Comparison of ENCODE assay signal across 9 cellular contexts in genomic region chr4:73729534-73730165, GRCh38. TPM values are rescaled to one million over a fixed set of nuclear protein-coding genes. Genes with fewer than 3 reads are reported as not detected.
DNase-seq lines count a peak whose midpoint lies in the region; ATAC-seq and TF ChIP-seq lines count a peak whose summit lies in the region.
"Had no signal": no experiment of that assay in that cellular context is flagged by ENCODE, and none has a peak within 500 bp of the region (broad histone marks: within the 10 kb centered on the region; RNA-seq: fewer than 3 reads in every experiment).

No MANE protein-coding gene starts in this region.

- peak; percentile 88 for TF ChIP-seq CTCF in CD14-positive monocyte (IDR thresholded peaks at IDR 0.05)

- peaks cover 0 to 11% of the 10 kb centered on the region in 2 donors for H3K36me3 Mint-ChIP-seq in CD14-positive monocyte

- peak overlapping the region in 5 of 7 donors; percentile 5 to 79 (median 46) for H3K27ac Mint-ChIP-seq in CD14-positive monocyte

- H3K9me3 Mint-ChIP-seq in CD14-positive monocyte, result peaks cover 0 to 2% (median 1%) of the 10 kb centered on the region in 7 donors

- intact Hi-C loops in CD14-positive monocyte (cut with micrococcal nuclease), result loop anchor here (5.0 to 10.0 kb wide), 5 partner anchors 65 to 933 kb away; partner anchors contain the start of gene CXCL6 (in 1 of the 2)

- DNase-seq in CD14-positive monocyte (ENCODE audit: low spot score) (peak; percentile 57), NCI-H510A (lab: John Stamatoyannopoulos, UW) (peak; percentile 41), anterior cingulate cortex (lab: John Stamatoyannopoulos, UW) (peak in 42 of 58 donors; percentile 0 to 63 (median 22)), hepatic stellate cell (ENCODE audit: low spot score) (peak; percentile 42), skeletal muscle cell (ENCODE audit: low read depth) (peak; percentile 84)

- peaks cover 72% of the 10 kb centered on the region for H3K4me1 Mint-ChIP-seq in CD14-positive monocyte

- H3K27me3 Mint-ChIP-seq in CD14-positive monocyte (ENCODE audit: low read depth in 3 of 3), result peaks cover 0 to 5% (median 0%) of the 10 kb centered on the region in 3 donors

- no peak overlapping the region for H3K4me3 ChIP-seq in skeletal muscle cell (ENCODE audit: low read depth, low read length)
- H3K4me3 ChIP-seq: skin epidermis had no signal

- H3K4me3 Mint-ChIP-seq in CD14-positive monocyte, result no peak overlapping the region

- ATAC-seq in GM18868 (IDR thresholded peaks at IDR 0.05; ENCODE audit: unreplicated experiment) (peak; percentile 71), HG03159 (IDR thresholded peaks at IDR 0.05; ENCODE audit: unreplicated experiment) (peak; percentile 47), GM21447 (IDR thresholded peaks at IDR 0.05; ENCODE audit: unreplicated experiment) (no peak)

RNA-seq across cellular contexts. Expression of gene CXCL8, which starts 10.7 kb away (rescaled TPM):
- polyA plus RNA-seq in CD14-positive monocyte, result 100 to 1,000 TPM; 275 to 328 TPM

Comparison
In these comparisons a context has a peak if more than half of its experiments do, and no peak if none do; other contexts are left out.
1. DNase-seq: peak in every context shown above with its lines; median percentile 84 in skeletal muscle cell; 57 in CD14-positive monocyte; 42 in hepatic stellate cell; 41 in NCI-H510A; 22 in anterior cingulate cortex.